ENCODE assay signal across 1 cellular context in the genomic region with DNA sequence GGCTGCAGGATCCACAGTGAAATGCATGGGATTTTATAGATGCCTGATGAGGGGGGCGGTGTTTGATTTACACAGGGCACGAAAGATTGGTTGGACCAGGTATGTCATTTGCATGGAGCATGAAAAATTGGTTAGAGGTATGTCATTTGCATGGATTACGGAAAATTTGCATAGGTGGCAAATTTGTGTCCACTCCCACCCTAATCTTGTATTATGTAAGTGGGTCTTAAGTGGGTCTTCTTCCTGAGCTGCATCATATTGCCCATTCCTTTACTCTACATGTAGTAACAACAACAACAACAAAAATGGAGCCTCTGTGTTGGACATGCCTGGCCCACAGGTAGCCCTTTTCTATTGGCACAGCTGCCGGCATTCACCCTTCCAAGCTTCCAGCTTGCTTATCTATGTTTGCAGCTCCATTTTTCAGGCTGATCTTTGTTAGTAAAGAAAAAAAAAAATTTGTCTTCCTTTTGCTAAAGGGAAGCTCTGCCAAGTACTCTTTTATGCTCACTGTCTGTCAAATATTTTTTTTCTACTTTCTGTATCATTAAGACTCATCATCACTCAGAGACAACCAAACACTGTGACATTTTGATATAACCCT.
A peak's percentile ranks its signal among the peaks of the same experiment; 100 is the strongest.
TF ChIP-seq lines count a peak whose summit lies in the region.

No MANE protein-coding gene starts in this region.

TF ChIP-seq in K562, 482 proteins besides CTCF, POLR2A, EP300 and RAD21 (continues in another document):
- TF ChIP-seq, protein P1, sequence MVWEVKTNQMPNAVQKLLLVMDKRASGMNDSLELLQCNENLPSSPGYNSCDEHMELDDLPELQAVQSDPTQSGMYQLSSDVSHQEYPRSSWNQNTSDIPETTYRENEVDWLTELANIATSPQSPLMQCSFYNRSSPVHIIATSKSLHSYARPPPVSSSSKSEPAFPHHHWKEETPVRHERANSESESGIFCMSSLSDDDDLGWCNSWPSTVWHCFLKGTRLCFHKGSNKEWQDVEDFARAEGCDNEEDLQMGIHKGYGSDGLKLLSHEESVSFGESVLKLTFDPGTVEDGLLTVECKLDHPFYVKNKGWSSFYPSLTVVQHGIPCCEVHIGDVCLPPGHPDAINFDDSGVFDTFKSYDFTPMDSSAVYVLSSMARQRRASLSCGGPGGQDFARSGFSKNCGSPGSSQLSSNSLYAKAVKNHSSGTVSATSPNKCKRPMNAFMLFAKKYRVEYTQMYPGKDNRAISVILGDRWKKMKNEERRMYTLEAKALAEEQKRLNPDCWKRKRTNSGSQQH (CRISPR knock-in tag; IDR thresholded peaks at IDR 0.05): no peak
- TF ChIP-seq CTBP1 (IDR thresholded peaks at IDR 0.05; ENCODE audit: borderline replicate concordance) (no peak), ZNF253 (CRISPR knock-in tag; conservative IDR thresholded peaks at IDR 0.05) (no peak), TGIF2 (CRISPR knock-in tag; IDR thresholded peaks at IDR 0.05) (no peak), CHD1 (IDR thresholded peaks at IDR 0.05; ENCODE audit: low read length) (no peak), ARID1B (IDR thresholded peaks at IDR 0.05) (peak; percentile 62), CBFA2T3 (IDR thresholded peaks at IDR 0.05) (peak; percentile 67), MYNN (IDR thresholded peaks at IDR 0.05) (0 out of 2 replicates have a peak, but pooled peaks have one; percentile 16), MYNN (CRISPR knock-in tag; IDR thresholded peaks at IDR 0.05) (no peak), ILF3 (IDR thresholded peaks at IDR 0.05; ENCODE audit: borderline replicate concordance) (no peak), ZNF75A (CRISPR knock-in tag; IDR thresholded peaks at IDR 0.05) (no peak), MAFK (IDR thresholded peaks at IDR 0.05; ENCODE audit: low read length) (peak; percentile 77), EP400 (IDR thresholded peaks at IDR 0.05) (no peak), EWSR1 (IDR thresholded peaks at IDR 0.05; ENCODE audit: borderline replicate concordance, low read depth, partially characterized antibody) (no peak), BDP1 (IDR thresholded peaks at IDR 0.05; ENCODE audit: insufficient read depth, insufficient read length) (no peak), NR2F6 (CRISPR knock-in tag; IDR thresholded peaks at IDR 0.05) (no peak), ZNF830 (CRISPR knock-in tag; IDR thresholded peaks at IDR 0.05) (no peak), CHD4 (IDR thresholded peaks at IDR 0.05; ENCODE audit: insufficient read depth, insufficient replicate concordance, low read depth, low read length, poor library complexity, severe bottlenecking) (no peak), ZNF282 (CRISPR knock-in tag; IDR thresholded peaks at IDR 0.05) (no peak), FOXK1 (CRISPR knock-in tag; IDR thresholded peaks at IDR 0.05; ENCODE audit: borderline replicate concordance) (no peak), ESRRB (CRISPR knock-in tag; IDR thresholded peaks at IDR 0.05; ENCODE audit: borderline replicate concordance) (no peak), GATA2 (CRISPR knock-in tag; IDR thresholded peaks at IDR 0.05) (0 out of 2 replicates have a peak, but pooled peaks have one; percentile 32), NFATC3 (IDR thresholded peaks at IDR 0.05) (no peak), MECOM (CRISPR knock-in tag; IDR thresholded peaks at IDR 0.05) (no peak), U2AF1 (optimal IDR thresholded peaks at IDR 0.05; ENCODE audit: low read depth, low read length) (no peak), GTF2E2 (tag; IDR thresholded peaks at IDR 0.05) (no peak), RBM39 (optimal IDR thresholded peaks at IDR 0.05; ENCODE audit: low read depth, low read length) (no peak), SRSF9 (IDR thresholded peaks at IDR 0.05; ENCODE audit: borderline replicate concordance, low read depth, low read length) (no peak), ZBED1 (IDR thresholded peaks at IDR 0.05) (no peak), CBFA2T2 (conservative IDR thresholded peaks at IDR 0.05) (peak; percentile 28; the same call in 1 of the 2 replicates), NFE2 (IDR thresholded peaks at IDR 0.05; ENCODE audit: low read depth) (no peak), NCOA6 (IDR thresholded peaks at IDR 0.05) (no peak), C11orf30 (IDR thresholded peaks at IDR 0.05; ENCODE audit: low read depth) (peak; percentile 87), RFX7 (CRISPR knock-in tag; IDR thresholded peaks at IDR 0.05) (no peak), MCM3 (IDR thresholded peaks at IDR 0.05) (no peak), PTRF (tag; IDR thresholded peaks at IDR 0.05) (no peak), TARDBP (IDR thresholded peaks at IDR 0.05) (no peak), ZNF311 (CRISPR knock-in tag; IDR thresholded peaks at IDR 0.05) (no peak), ATF7 (IDR thresholded peaks at IDR 0.05) (no peak)
- TF ChIP-seq, protein P2, sequence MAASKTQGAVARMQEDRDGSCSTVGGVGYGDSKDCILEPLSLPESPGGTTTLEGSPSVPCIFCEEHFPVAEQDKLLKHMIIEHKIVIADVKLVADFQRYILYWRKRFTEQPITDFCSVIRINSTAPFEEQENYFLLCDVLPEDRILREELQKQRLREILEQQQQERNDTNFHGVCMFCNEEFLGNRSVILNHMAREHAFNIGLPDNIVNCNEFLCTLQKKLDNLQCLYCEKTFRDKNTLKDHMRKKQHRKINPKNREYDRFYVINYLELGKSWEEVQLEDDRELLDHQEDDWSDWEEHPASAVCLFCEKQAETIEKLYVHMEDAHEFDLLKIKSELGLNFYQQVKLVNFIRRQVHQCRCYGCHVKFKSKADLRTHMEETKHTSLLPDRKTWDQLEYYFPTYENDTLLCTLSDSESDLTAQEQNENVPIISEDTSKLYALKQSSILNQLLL (CRISPR knock-in tag; IDR thresholded peaks at IDR 0.05; ENCODE audit: borderline replicate concordance): no peak
- TF ChIP-seq, protein P3, sequence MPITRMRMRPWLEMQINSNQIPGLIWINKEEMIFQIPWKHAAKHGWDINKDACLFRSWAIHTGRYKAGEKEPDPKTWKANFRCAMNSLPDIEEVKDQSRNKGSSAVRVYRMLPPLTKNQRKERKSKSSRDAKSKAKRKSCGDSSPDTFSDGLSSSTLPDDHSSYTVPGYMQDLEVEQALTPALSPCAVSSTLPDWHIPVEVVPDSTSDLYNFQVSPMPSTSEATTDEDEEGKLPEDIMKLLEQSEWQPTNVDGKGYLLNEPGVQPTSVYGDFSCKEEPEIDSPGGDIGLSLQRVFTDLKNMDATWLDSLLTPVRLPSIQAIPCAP (CRISPR knock-in tag; IDR thresholded peaks at IDR 0.05; ENCODE audit: borderline replicate concordance): no peak
- TF ChIP-seq, protein P4, sequence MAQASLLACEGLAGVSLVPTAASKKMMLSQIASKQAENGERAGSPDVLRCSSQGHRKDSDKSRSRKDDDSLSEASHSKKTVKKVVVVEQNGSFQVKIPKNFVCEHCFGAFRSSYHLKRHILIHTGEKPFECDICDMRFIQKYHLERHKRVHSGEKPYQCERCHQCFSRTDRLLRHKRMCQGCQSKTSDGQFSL (CRISPR knock-in tag; IDR thresholded peaks at IDR 0.05): no peak
- TF ChIP-seq, protein P4 (tag; IDR thresholded peaks at IDR 0.05): no peak
- TF ChIP-seq, protein P5, sequence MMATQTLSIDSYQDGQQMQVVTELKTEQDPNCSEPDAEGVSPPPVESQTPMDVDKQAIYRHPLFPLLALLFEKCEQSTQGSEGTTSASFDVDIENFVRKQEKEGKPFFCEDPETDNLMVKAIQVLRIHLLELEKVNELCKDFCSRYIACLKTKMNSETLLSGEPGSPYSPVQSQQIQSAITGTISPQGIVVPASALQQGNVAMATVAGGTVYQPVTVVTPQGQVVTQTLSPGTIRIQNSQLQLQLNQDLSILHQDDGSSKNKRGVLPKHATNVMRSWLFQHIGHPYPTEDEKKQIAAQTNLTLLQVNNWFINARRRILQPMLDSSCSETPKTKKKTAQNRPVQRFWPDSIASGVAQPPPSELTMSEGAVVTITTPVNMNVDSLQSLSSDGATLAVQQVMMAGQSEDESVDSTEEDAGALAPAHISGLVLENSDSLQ (IDR thresholded peaks at IDR 0.05): peak; percentile 47; the same call in 1 of the 2 replicates
- TF ChIP-seq, protein P6, sequence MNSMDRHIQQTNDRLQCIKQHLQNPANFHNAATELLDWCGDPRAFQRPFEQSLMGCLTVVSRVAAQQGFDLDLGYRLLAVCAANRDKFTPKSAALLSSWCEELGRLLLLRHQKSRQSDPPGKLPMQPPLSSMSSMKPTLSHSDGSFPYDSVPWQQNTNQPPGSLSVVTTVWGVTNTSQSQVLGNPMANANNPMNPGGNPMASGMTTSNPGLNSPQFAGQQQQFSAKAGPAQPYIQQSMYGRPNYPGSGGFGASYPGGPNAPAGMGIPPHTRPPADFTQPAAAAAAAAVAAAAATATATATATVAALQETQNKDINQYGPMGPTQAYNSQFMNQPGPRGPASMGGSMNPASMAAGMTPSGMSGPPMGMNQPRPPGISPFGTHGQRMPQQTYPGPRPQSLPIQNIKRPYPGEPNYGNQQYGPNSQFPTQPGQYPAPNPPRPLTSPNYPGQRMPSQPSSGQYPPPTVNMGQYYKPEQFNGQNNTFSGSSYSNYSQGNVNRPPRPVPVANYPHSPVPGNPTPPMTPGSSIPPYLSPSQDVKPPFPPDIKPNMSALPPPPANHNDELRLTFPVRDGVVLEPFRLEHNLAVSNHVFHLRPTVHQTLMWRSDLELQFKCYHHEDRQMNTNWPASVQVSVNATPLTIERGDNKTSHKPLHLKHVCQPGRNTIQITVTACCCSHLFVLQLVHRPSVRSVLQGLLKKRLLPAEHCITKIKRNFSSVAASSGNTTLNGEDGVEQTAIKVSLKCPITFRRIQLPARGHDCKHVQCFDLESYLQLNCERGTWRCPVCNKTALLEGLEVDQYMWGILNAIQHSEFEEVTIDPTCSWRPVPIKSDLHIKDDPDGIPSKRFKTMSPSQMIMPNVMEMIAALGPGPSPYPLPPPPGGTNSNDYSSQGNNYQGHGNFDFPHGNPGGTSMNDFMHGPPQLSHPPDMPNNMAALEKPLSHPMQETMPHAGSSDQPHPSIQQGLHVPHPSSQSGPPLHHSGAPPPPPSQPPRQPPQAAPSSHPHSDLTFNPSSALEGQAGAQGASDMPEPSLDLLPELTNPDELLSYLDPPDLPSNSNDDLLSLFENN (IDR thresholded peaks at IDR 0.05; ENCODE audit: low read depth in 2 of 2, low read length in 2 of 2): no peak
- TF ChIP-seq, protein P7, sequence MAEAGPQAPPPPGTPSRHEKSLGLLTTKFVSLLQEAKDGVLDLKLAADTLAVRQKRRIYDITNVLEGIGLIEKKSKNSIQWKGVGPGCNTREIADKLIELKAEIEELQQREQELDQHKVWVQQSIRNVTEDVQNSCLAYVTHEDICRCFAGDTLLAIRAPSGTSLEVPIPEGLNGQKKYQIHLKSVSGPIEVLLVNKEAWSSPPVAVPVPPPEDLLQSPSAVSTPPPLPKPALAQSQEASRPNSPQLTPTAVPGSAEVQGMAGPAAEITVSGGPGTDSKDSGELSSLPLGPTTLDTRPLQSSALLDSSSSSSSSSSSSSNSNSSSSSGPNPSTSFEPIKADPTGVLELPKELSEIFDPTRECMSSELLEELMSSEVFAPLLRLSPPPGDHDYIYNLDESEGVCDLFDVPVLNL (CRISPR knock-in tag; IDR thresholded peaks at IDR 0.05; ENCODE audit: low read depth): no peak
- TF ChIP-seq, protein P8, sequence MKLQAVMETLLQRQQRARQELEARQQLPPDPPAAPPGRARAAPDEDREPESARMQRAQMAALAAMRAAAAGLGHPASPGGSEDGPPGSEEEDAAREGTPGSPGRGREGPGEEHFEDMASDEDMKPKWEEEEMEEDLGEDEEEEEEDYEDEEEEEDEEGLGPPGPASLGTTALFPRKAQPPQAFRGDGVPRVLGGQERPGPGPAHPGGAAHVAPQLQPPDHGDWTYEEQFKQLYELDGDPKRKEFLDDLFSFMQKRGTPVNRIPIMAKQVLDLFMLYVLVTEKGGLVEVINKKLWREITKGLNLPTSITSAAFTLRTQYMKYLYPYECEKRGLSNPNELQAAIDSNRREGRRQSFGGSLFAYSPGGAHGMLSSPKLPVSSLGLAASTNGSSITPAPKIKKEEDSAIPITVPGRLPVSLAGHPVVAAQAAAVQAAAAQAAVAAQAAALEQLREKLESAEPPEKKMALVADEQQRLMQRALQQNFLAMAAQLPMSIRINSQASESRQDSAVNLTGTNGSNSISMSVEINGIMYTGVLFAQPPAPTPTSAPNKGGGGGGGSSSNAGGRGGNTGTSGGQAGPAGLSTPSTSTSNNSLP (IDR thresholded peaks at IDR 0.05; ENCODE audit: borderline replicate concordance, low read depth, low read length): no peak
- TF ChIP-seq, protein P9, sequence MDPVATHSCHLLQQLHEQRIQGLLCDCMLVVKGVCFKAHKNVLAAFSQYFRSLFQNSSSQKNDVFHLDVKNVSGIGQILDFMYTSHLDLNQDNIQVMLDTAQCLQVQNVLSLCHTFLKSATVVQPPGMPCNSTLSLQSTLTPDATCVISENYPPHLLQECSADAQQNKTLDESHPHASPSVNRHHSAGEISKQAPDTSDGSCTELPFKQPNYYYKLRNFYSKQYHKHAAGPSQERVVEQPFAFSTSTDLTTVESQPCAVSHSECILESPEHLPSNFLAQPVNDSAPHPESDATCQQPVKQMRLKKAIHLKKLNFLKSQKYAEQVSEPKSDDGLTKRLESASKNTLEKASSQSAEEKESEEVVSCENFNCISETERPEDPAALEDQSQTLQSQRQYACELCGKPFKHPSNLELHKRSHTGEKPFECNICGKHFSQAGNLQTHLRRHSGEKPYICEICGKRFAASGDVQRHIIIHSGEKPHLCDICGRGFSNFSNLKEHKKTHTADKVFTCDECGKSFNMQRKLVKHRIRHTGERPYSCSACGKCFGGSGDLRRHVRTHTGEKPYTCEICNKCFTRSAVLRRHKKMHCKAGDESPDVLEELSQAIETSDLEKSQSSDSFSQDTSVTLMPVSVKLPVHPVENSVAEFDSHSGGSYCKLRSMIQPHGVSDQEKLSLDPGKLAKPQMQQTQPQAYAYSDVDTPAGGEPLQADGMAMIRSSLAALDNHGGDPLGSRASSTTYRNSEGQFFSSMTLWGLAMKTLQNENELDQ (CRISPR knock-in tag; IDR thresholded peaks at IDR 0.05; ENCODE audit: borderline replicate concordance): no peak
- TF ChIP-seq, protein P10, sequence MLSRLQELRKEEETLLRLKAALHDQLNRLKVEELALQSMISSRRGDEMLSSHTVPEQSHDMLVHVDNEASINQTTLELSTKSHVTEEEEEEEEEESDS (CRISPR knock-in tag; IDR thresholded peaks at IDR 0.05): no peak
- TF ChIP-seq, protein P11, sequence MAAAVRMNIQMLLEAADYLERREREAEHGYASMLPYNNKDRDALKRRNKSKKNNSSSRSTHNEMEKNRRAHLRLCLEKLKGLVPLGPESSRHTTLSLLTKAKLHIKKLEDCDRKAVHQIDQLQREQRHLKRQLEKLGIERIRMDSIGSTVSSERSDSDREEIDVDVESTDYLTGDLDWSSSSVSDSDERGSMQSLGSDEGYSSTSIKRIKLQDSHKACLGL (CRISPR knock-in tag; IDR thresholded peaks at IDR 0.05; ENCODE audit: borderline replicate concordance, poor library complexity, severe bottlenecking): no peak
